ENCODE assay signal across 21 cellular contexts in genomic region chr21:33067045-33067444, GRCh38. TPM values are rescaled to one million over a fixed set of nuclear protein-coding genes. Genes with fewer than 3 reads are reported as not detected.
"Had no signal": no experiment of that assay in that cellular context is flagged by ENCODE, and none has a peak within 500 bp of the region (broad histone marks: within the 10 kb centered on the region; RNA-seq: fewer than 3 reads in every experiment).

No MANE protein-coding gene starts in this region.

- H3K27ac ChIP-seq: coronary artery, ovary, right atrium auricular region, tibial artery, upper lobe of right lung, vagina had no signal

- H3K36me3 ChIP-seq: heart right ventricle, ovary, right atrium auricular region, tibial artery, upper lobe of right lung, vagina had no signal

- H3K4me3 ChIP-seq: coronary artery, heart right ventricle, ovary, right atrium auricular region, smooth muscle cell, tibial artery, upper lobe of right lung, vagina had no signal

- H3K9me3 ChIP-seq: upper lobe of right lung, vagina had no signal

- H3K27me3 ChIP-seq: ovary had no signal

- DNase-seq: effector CD8-positive, alpha-beta T cell; heart right ventricle; mammary epithelial cell; naive thymus-derived CD8-positive, alpha-beta T cell; ovary; stimulated activated CD4-positive, alpha-beta T cell treated with anti-CD3 and anti-CD28 coated beads, Interleukin-2, amount 100 ng/mL, for 48 hours; stimulated activated naive CD8-positive, alpha-beta T cell treated with anti-CD3 and anti-CD28 coated beads, Interleukin-15, Interleukin-2, amounts not matched to agents 100 U/mL and 50 U/mL, for 24 hours; tibial artery; upper lobe of right lung had no signal

RNA-seq across cellular contexts. Expression of gene OLIG1, which starts 2.9 kb away (rescaled TPM):
- total RNA-seq: dermis microvascular lymphatic vessel endothelial cell; esophagus mucosa; fibroblast of lung; glomerular endothelial cell; left lobe of liver; mammary epithelial cell; mesenteric fat pad; naive thymus-derived CD8-positive, alpha-beta T cell; ovary; posterior vena cava; right atrium auricular region; smooth muscle cell; vagina had no signal
- polyA plus RNA-seq: fibroblast of lung; heart right ventricle; mammary epithelial cell; naive thymus-derived CD8-positive, alpha-beta T cell; ovary; smooth muscle cell had no signal

RNA-seq across cellular contexts. Expression of gene OLIG2, which starts 41.3 kb away (rescaled TPM):
- total RNA-seq: dermis microvascular lymphatic vessel endothelial cell; esophagus mucosa; fibroblast of lung; glomerular endothelial cell; heart right ventricle; left lobe of liver; lower leg skin; mammary epithelial cell; mesenteric fat pad; naive thymus-derived CD8-positive, alpha-beta T cell; ovary; posterior vena cava; right atrium auricular region; smooth muscle cell; upper lobe of right lung; vagina had no signal
- polyA plus RNA-seq: fibroblast of lung; heart right ventricle; mammary epithelial cell; naive thymus-derived CD8-positive, alpha-beta T cell; ovary; smooth muscle cell had no signal
